ENCODE assay signal across 8 cellular contexts in the genomic region with DNA sequence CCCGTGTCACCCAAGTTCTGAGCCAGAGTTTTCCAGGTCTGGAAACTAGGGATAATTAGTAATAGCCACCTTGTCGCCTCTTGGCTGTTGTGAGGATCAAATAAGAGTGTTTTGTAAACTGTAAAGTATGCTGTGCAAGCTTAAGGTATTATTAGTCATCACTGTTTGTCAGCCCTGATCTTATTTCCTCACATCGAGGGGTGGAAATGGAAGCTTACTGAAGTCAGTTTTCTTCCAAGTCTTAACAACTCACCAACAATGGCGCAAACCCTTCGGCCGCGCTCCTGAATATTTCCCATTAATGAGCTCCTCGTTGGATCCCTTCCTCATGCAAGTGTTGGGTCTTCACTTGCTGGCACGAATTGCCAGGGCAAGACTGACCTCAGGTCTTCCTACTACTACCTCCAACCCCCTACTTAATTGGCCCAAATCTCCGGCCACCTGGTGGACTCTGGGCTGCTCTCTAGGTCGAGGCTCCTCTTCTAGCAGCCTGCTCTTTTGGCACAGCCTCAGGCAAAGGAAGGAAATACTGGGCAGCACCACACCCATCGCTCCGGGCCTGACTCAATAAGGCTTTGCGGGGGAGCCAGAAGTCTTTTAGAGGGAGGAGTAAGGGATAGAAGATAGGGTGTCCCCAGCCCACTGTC. TPM values are rescaled to one million over a fixed set of nuclear protein-coding genes. Genes with fewer than 3 reads are reported as not detected.
DNase-seq lines count a peak whose midpoint lies in the region; ATAC-seq, FAIRE-seq and TF ChIP-seq lines count a peak whose summit lies in the region.

No MANE protein-coding gene starts in this region.

- H3K4me1 ChIP-seq in DOHH2 (ENCODE audit: control insufficient read depth, low read length) (peaks cover 15% of the 10 kb centered on the region), mononuclear cell (ENCODE audit: insufficient read depth, low read length) (peaks cover 39% of the 10 kb centered on the region), small intestine (ENCODE audit: control insufficient read depth in 2 of 2, insufficient read depth in 1 of 2, low read depth in 1 of 2, low read length in 1 of 2) (peaks cover 0 to 4% of the 10 kb centered on the region in 2 donors)

- DNase-seq in MG63 = peak; percentile 58
- no peak for DNase-seq in brain microvascular endothelial cell
- no peak for DNase-seq in SKM-1 (lab: John Stamatoyannopoulos, UW; ENCODE audit: unreplicated experiment)
- DNase-seq in small intestine = no peak

- 59 to 61% (median 61%) methylated on average over 14 of the region's 14 CpGs for WGBS in small intestine, 3 donors

- no peaks in the 10 kb centered on the region for H3K9me3 ChIP-seq in DOHH2 (ENCODE audit: control insufficient read depth, insufficient read depth, low read length)
- H3K9me3 ChIP-seq in MG63 = no peaks in the 10 kb centered on the region
- no peaks in the 10 kb centered on the region for H3K9me3 ChIP-seq in mononuclear cell (ENCODE audit: low read depth, low read length)
- no peaks in the 10 kb centered on the region for H3K9me3 ChIP-seq in small intestine (ENCODE audit: control insufficient read depth, low read depth)

- TF ChIP-seq CTCF in DOHH2 (IDR thresholded peaks at IDR 0.05; ENCODE audit: low read depth, low read length, poor library complexity, severe bottlenecking) = peak; percentile 6
- peak; percentile 4 for TF ChIP-seq CTCF in brain microvascular endothelial cell (IDR thresholded peaks at IDR 0.05; ENCODE audit: low read depth, low read length, missing control alignments)

- H3K4me2 ChIP-seq in DOHH2 (ENCODE audit: low read length) = peak overlapping the region; percentile 91

- H3K27ac ChIP-seq in DOHH2 (ENCODE audit: low read depth, low read length) (no peak overlapping the region), brain microvascular endothelial cell (no peak overlapping the region), small intestine (ENCODE audit: low read depth in 1 of 2, low read length in 1 of 2) (peak overlapping the region in 1 of 2 donors; percentile 96)

- no peaks in the 10 kb centered on the region for H3K9me2 ChIP-seq in DOHH2 (replicated peaks; ENCODE audit: control insufficient read depth, low read length)

- H3K79me2 ChIP-seq in DOHH2 (ENCODE audit: control insufficient read depth, low read length) = peaks cover 23% of the 10 kb centered on the region

- FAIRE-seq in small intestine (lab: Jason Lieb, UNC) = no peak

- H4K20me1 ChIP-seq in DOHH2 (ENCODE audit: control insufficient read depth, insufficient read depth, low read depth, low read length) = no peaks in the 10 kb centered on the region

- H3K4me3 ChIP-seq in DOHH2 (ENCODE audit: low read length) (peak overlapping the region; percentile 84), MG63 (peak overlapping the region; percentile 85), brain microvascular endothelial cell (ENCODE audit: low read depth, low read length) (peak overlapping the region; percentile 93), mononuclear cell (ENCODE audit: low read length) (peak overlapping the region; percentile 93), small intestine (ENCODE audit: low read depth in 1 of 2, low read length in 2 of 2) (no peak overlapping the region)

- H3F3A ChIP-seq in DOHH2 (ENCODE audit: control insufficient read depth, insufficient read depth) = no peaks in the 10 kb centered on the region

- in situ Hi-C loops in brain microvascular endothelial cell (cut with HindIII; ENCODE audit: low pct_ligation_motif_present, low sequenced_read_pairs) = no loop called here

- H3K27me3 ChIP-seq in DOHH2 (ENCODE audit: control insufficient read depth, low read length) (no peaks in the 10 kb centered on the region), MG63 (no peaks in the 10 kb centered on the region; the same call in 1 of the 2 replicates), brain microvascular endothelial cell (replicated peaks) (no peaks in the 10 kb centered on the region), mononuclear cell (ENCODE audit: insufficient read depth, low read length) (no peaks in the 10 kb centered on the region), small intestine (ENCODE audit: control insufficient read depth in 2 of 2, insufficient read depth in 2 of 2, low read length in 2 of 2) (no peaks in the 10 kb centered on the region)

- no peak for ATAC-seq in GM18907 (IDR thresholded peaks at IDR 0.05; ENCODE audit: unreplicated experiment)
- ATAC-seq in HG02678 (IDR thresholded peaks at IDR 0.05; ENCODE audit: unreplicated experiment) = no peak

- peaks cover 24% of the 10 kb centered on the region for H3K36me3 ChIP-seq in DOHH2 (ENCODE audit: control insufficient read depth, low read length)
- peaks cover 20% of the 10 kb centered on the region for H3K36me3 ChIP-seq in MG63
- peaks cover 18% of the 10 kb centered on the region for H3K36me3 ChIP-seq in brain microvascular endothelial cell (replicated peaks)
- peaks cover 7 to 8% of the 10 kb centered on the region in 2 donors for H3K36me3 ChIP-seq in small intestine (ENCODE audit: control insufficient read depth in 2 of 2, insufficient read depth in 2 of 2, low read length in 2 of 2)

RNA-seq across cellular contexts. Expression of gene SLC35B1, which starts 0.9 kb away (rescaled TPM):
- 76.6 and 87.1 TPM in 2 replicates for total RNA-seq in MG63 (2014; rRNA removed; shearing (Covaris generic); ENCODE audit: low replicate concordance)
- 38.7 TPM for total RNA-seq in mononuclear cell
- 100 to 1,000 TPM in 1 of 3 donors, 10 to 100 TPM in 2; 83.0 to 108 (median 85.1) TPM for polyA plus RNA-seq in small intestine

RNA-seq across cellular contexts. Expression of gene SPOP, which starts 30.7 kb away (rescaled TPM):
- total RNA-seq in MG63 (2014; rRNA removed; shearing (Covaris generic); ENCODE audit: low replicate concordance) = 84.1 and 126 TPM in 2 replicates
- 27.4 TPM for total RNA-seq in mononuclear cell
- polyA plus RNA-seq in small intestine = 10 to 100 TPM; 35.7 to 40.3 (median 37.8) TPM

RNA-seq across cellular contexts. Expression of gene FAM117A, which starts 55.3 kb away (rescaled TPM):
- 1.4 and 2.7 TPM in 2 replicates for total RNA-seq in MG63 (2014; rRNA removed; shearing (Covaris generic); ENCODE audit: low replicate concordance)
- total RNA-seq in mononuclear cell = 15.7 TPM
- polyA plus RNA-seq in small intestine = 1 to 10 TPM; 2.9 to 8.0 (median 6.5) TPM

Comparison
In these comparisons a context has a peak if more than half of its experiments do, and no peak if none do; other contexts are left out.
1. H3K4me3 ChIP-seq: peak in DOHH2 (single experiment), MG63 (single experiment), brain microvascular endothelial cell (single experiment) and mononuclear cell (single experiment); none in small intestine (0 of 2).